1 cellular context compared by ENCODE assay signal in genomic region chr1:116769994-116770393, GRCh38.
TF ChIP-seq lines count a peak whose summit lies in the region.

No MANE protein-coding gene starts in this region.

TF ChIP-seq in GM12878, 131 proteins besides CTCF, POLR2A, EP300 and RAD21 (continued from another document):
- TF ChIP-seq KLF5 (IDR thresholded peaks at IDR 0.05; ENCODE audit: partially characterized antibody) (no peak), MLLT1 (IDR thresholded peaks at IDR 0.05) (peak; percentile 74), PML (IDR thresholded peaks at IDR 0.05; ENCODE audit: low read length) (no peak), NKRF (conservative IDR thresholded peaks at IDR 0.05) (0 out of 2 replicates have a peak, but pooled peaks have one; percentile 38), ZNF207 (IDR thresholded peaks at IDR 0.05; ENCODE audit: borderline replicate concordance) (no peak), PKNOX1 (IDR thresholded peaks at IDR 0.05) (no peak), TCF3 (IDR thresholded peaks at IDR 0.05; ENCODE audit: borderline replicate concordance, insufficient read depth, low read depth, low read length) (no peak), ZNF274 (IDR thresholded peaks at IDR 0.05; ENCODE audit: insufficient read depth, insufficient read length) (no peak), SMARCA5 (IDR thresholded peaks at IDR 0.05) (peak; percentile 23; the same call in 1 of the 2 replicates), IRF3 (IDR thresholded peaks at IDR 0.05) (no peak), NR2C1 (IDR thresholded peaks at IDR 0.05) (no peak), ZBTB11 (CRISPR knock-in tag; IDR thresholded peaks at IDR 0.05) (no peak), TBL1XR1 (IDR thresholded peaks at IDR 0.05; ENCODE audit: low read depth, low read length) (no peak), SKIL (IDR thresholded peaks at IDR 0.05; ENCODE audit: low read depth, poor library complexity, severe bottlenecking) (no peak), NFXL1 (IDR thresholded peaks at IDR 0.05; ENCODE audit: borderline replicate concordance) (no peak), NR2C2 (IDR thresholded peaks at IDR 0.05; ENCODE audit: borderline replicate concordance, control insufficient read depth, insufficient read length, low read depth) (no peak)
